ENCODE assay signal across 19 cellular contexts in genomic region chr6:24425091-24425490, GRCh38. TPM values are rescaled to one million over a fixed set of nuclear protein-coding genes. Genes with fewer than 3 reads are reported as not detected.
DNase-seq lines count a peak whose midpoint lies in the region; ATAC-seq and TF ChIP-seq lines count a peak whose summit lies in the region.
"Had no signal": no experiment of that assay in that cellular context is flagged by ENCODE, and none has a peak within 500 bp of the region (broad histone marks: within the 10 kb centered on the region; RNA-seq: fewer than 3 reads in every experiment).

No MANE protein-coding gene starts in this region.

- TF ChIP-seq CTCF in SK-N-SH (IDR thresholded peaks at IDR 0.05) (no peak), PC-3 (conservative IDR thresholded peaks at IDR 0.05; ENCODE audit: low read depth, low read length) (no peak), mammary epithelial cell (conservative IDR thresholded peaks at IDR 0.05 in 1 of 2, IDR thresholded peaks at IDR 0.05 in 1 of 2; ENCODE audit: extremely low read depth in 1 of 2, insufficient read depth in 1 of 2, low read depth in 1 of 2, low read length in 2 of 2) (no peak)

- BruUV-seq in PC-3 (replicated peaks; lab: Mats Ljungman, UMichigan), result no TSS peak
- no TSS peak for BruUV-seq in mammary epithelial cell (replicated peaks; lab: Mats Ljungman, UMichigan)

- DNase-seq in SK-N-SH, result no peak
- DNase-seq in EH (ENCODE audit: low read depth), result peak; percentile 52
- peak; percentile 75 for DNase-seq in PC-3
- DNase-seq in stimulated activated naive CD8-positive, alpha-beta T cell treated with anti-CD3 and anti-CD28 coated beads, Interleukin-15, amount 100 ng/mL, for 72 hours, result no peak
- no peak for DNase-seq in mammary epithelial cell
- DNase-seq: Caco-2; CD4-positive, CD25-positive, alpha-beta regulatory T cell; CD8-positive, alpha-beta T cell; DMS153; DND-41; GF-D8; GOT3; HFFc6 had no signal

- TF ChIP-seq EP300 in SK-N-SH (IDR thresholded peaks at IDR 0.05; ENCODE audit: borderline replicate concordance in 1 of 2, low read depth in 1 of 2, low read length in 1 of 2), result no peak

- dilution Hi-C loops in mammary epithelial cell (cut with HindIII; ENCODE audit: low sequenced_read_pairs), result no loop called here

- intact Hi-C loops in PC-3 (cut with micrococcal nuclease) (loop anchor here (1.0 to 5.0 kb wide), 3 partner anchors 142 to 272 kb away; partner anchors contain the start of gene KIAA0319), mammary epithelial cell (cut with micrococcal nuclease) (no loop called here)

- ATAC-seq in SK-N-SH treated with all-trans-retinoic acid at 6 μM for 48 hours (no peak), PC-3 (peak; percentile 51)
- ATAC-seq in stimulated activated naive CD8-positive, alpha-beta T cell treated with anti-CD3 and anti-CD28 coated beads, Interleukin-15, amount 100 ng/mL, for 72 hours, result no peak
- ATAC-seq: CD8-positive, alpha-beta T cell had no signal

- POLR2A ChIA-PET in SK-N-SH (lab: Yijun Ruan, JAX) (no interaction called here), PC-3 (lab: Charles Lee; ENCODE audit: unreplicated experiment) (no interaction called here)

- no peak overlapping the region for H3K9ac ChIP-seq in SK-N-SH
- no peak overlapping the region for H3K9ac ChIP-seq in PC-3 (ENCODE audit: low read length)
- no peak overlapping the region for H3K9ac ChIP-seq in mammary epithelial cell (ENCODE audit: insufficient read depth, low read length)
- H3K9ac ChIP-seq: BLaER1 had no signal

- TF ChIP-seq RAD21 in SK-N-SH (IDR thresholded peaks at IDR 0.05; ENCODE audit: low read length), result no peak

- no peak overlapping the region for H3K4me3 Mint-ChIP-seq in stimulated activated naive CD8-positive, alpha-beta T cell treated with anti-CD3 and anti-CD28 coated beads, Interleukin-15, amount 100 ng/mL, for 72 hours
- H3K4me3 Mint-ChIP-seq: B cell; CD4-positive, CD25-positive, alpha-beta regulatory T cell; CD8-positive, alpha-beta T cell; HFFc6 had no signal

- H3K9me3 ChIP-seq in SK-N-SH, result no peaks in the 10 kb centered on the region
- H3K9me3 ChIP-seq in PC-3 (ENCODE audit: low read length), result no peaks in the 10 kb centered on the region
- no peaks in the 10 kb centered on the region for H3K9me3 ChIP-seq in mammary epithelial cell (replicated peaks; ENCODE audit: insufficient read depth, low read length)
- H3K9me3 ChIP-seq: BLaER1, Caco-2, HAP-1 had no signal

- peaks cover 40 to 65% of the 10 kb centered on the region in 2 experiments for H3K36me3 ChIP-seq in SK-N-SH (replicated peaks in 1 of 2; ENCODE audit: control insufficient read depth in 1 of 2, insufficient read depth in 2 of 2, low read length in 1 of 2)
- peaks cover 52% of the 10 kb centered on the region for H3K36me3 ChIP-seq in PC-3 (ENCODE audit: low read depth, low read length)
- H3K36me3 ChIP-seq in mammary epithelial cell (ENCODE audit: insufficient read depth, low read length), result peaks cover 39% of the 10 kb centered on the region

- no peak overlapping the region for H2AFZ ChIP-seq in SK-N-SH (ENCODE audit: low read depth)
- no peak overlapping the region for H2AFZ ChIP-seq in PC-3 (ENCODE audit: low read length)
- H2AFZ ChIP-seq in mammary epithelial cell (ENCODE audit: low read depth, low read length), result no peak overlapping the region

- H3K27me3 Mint-ChIP-seq in stimulated activated naive CD8-positive, alpha-beta T cell treated with anti-CD3 and anti-CD28 coated beads, Interleukin-15, amount 100 ng/mL, for 72 hours, result no peaks in the 10 kb centered on the region
- H3K27me3 Mint-ChIP-seq: B cell; CD4-positive, CD25-positive, alpha-beta regulatory T cell had no signal

- H3K9me3 Mint-ChIP-seq in stimulated activated naive CD8-positive, alpha-beta T cell treated with anti-CD3 and anti-CD28 coated beads, Interleukin-15, amount 100 ng/mL, for 72 hours, result no peaks in the 10 kb centered on the region
- H3K9me3 Mint-ChIP-seq: CD4-positive, CD25-positive, alpha-beta regulatory T cell; CD8-positive, alpha-beta T cell; HFFc6 had no signal

- H3K4me2 ChIP-seq in SK-N-SH (no peak overlapping the region), PC-3 (ENCODE audit: low read length) (peak overlapping the region; percentile 20), mammary epithelial cell (ENCODE audit: insufficient read depth, low read depth, low read length) (no peak overlapping the region)
- H3K4me2 ChIP-seq: BLaER1 had no signal

- H4K20me1 ChIP-seq in SK-N-SH (ENCODE audit: insufficient read depth) (no peaks in the 10 kb centered on the region), PC-3 (ENCODE audit: low read length) (no peaks in the 10 kb centered on the region), mammary epithelial cell (ENCODE audit: insufficient read depth, low read length) (no peaks in the 10 kb centered on the region)
- H4K20me1 ChIP-seq: BLaER1 had no signal

- H3K4me1 Mint-ChIP-seq in stimulated activated naive CD8-positive, alpha-beta T cell treated with anti-CD3 and anti-CD28 coated beads, Interleukin-15, amount 100 ng/mL, for 72 hours, result no peaks in the 10 kb centered on the region
- H3K4me1 Mint-ChIP-seq: B cell had no signal

- H3K27me3 ChIP-seq in SK-N-SH (ENCODE audit: insufficient read depth) (no peaks in the 10 kb centered on the region), PC-3 (ENCODE audit: low read length) (no peaks in the 10 kb centered on the region), mammary epithelial cell (ENCODE audit: insufficient read depth, low read length) (no peaks in the 10 kb centered on the region)
- H3K27me3 ChIP-seq: BLaER1 had no signal

- H3K27ac ChIP-seq in SK-N-SH (ENCODE audit: low read depth in 2 of 2, low read length in 1 of 2), result no peak overlapping the region
- peak overlapping the region; percentile 19 for H3K27ac ChIP-seq in PC-3 (ENCODE audit: low read length)
- no peak overlapping the region for H3K27ac ChIP-seq in mammary epithelial cell (ENCODE audit: insufficient read depth, low read depth, low read length)
- H3K27ac ChIP-seq: 22Rv1, BLaER1, C4-2B had no signal

- peaks cover 8% of the 10 kb centered on the region for H3F3A ChIP-seq in SK-N-SH (replicated peaks; ENCODE audit: insufficient read depth)
- H3F3A ChIP-seq in PC-3 (ENCODE audit: low read length, unreplicated experiment), result no peaks in the 10 kb centered on the region

- H3K79me2 ChIP-seq in SK-N-SH (ENCODE audit: insufficient read depth) (no peaks in the 10 kb centered on the region), PC-3 (ENCODE audit: low read length) (no peaks in the 10 kb centered on the region), mammary epithelial cell (ENCODE audit: insufficient read depth, low read length) (peaks cover 2% of the 10 kb centered on the region)

- in situ Hi-C loops in mammary epithelial cell (cut with MboI; ENCODE audit: low sequenced_read_pairs in 2 of 2), result loop anchor here in 1 of 2 donors (25.0 kb wide), 1 partner anchor 262 kb away; no protein-coding TSS in a partner anchor

- WGBS in SK-N-SH (ENCODE audit: low lambda C conversion rate), result 92% methylated on average over 2 of the region's 2 CpGs
- WGBS in mammary epithelial cell (ENCODE audit: low coverage, missing lambda C conversion rate), result 41% methylated on average over 2 of the region's 2 CpGs

- H3K9me2 ChIP-seq in SK-N-SH, result no peaks in the 10 kb centered on the region
- no peaks in the 10 kb centered on the region for H3K9me2 ChIP-seq in PC-3 (replicated peaks; ENCODE audit: low read length)

- CTCF ChIA-PET in SK-N-SH (lab: Yijun Ruan, JAX), result interaction anchor here (1.4 kb wide), 1 partner anchor 22 kb away, joined by 3 read pairs; the partner anchor contains the start of gene MRS2
- CTCF ChIA-PET in PC-3 (lab: Charles Lee), result interaction anchor here (0.6 to 0.7 kb wide), 2 partner anchors 142 to 645 kb away, joined by 3 to 4 read pairs; no protein-coding TSS in a partner anchor
- CTCF ChIA-PET in mammary epithelial cell (lab: Charles Lee; ENCODE audit: low non-redundant PET), result no interaction called here

- H3K4me3 ChIP-seq in SK-N-SH (ENCODE audit: low read depth in 2 of 2, low read length in 1 of 2), result no peak overlapping the region
- no peak overlapping the region for H3K4me3 ChIP-seq in PC-3 (ENCODE audit: low read length)
- no peak overlapping the region for H3K4me3 ChIP-seq in mammary epithelial cell (replicated peaks in 1 of 3; ENCODE audit: insufficient read depth in 1 of 3, low read depth in 2 of 3, low read length in 3 of 3)
- H3K4me3 ChIP-seq: BLaER1, HAP-1 had no signal

- no peaks in the 10 kb centered on the region; a peak in 1 of 4 replicates for H3K4me1 ChIP-seq in SK-N-SH (ENCODE audit: control insufficient read depth in 1 of 2, insufficient read depth in 2 of 2, low read depth in 1 of 2, low read length in 1 of 2)
- H3K4me1 ChIP-seq in PC-3 (ENCODE audit: insufficient read depth, low read length), result peaks cover 53% of the 10 kb centered on the region
- H3K4me1 ChIP-seq in mammary epithelial cell (ENCODE audit: insufficient read depth, low read length), result no peaks in the 10 kb centered on the region
- H3K4me1 ChIP-seq: BLaER1, Caco-2, HAP-1 had no signal

- H3K27ac Mint-ChIP-seq in stimulated activated naive CD8-positive, alpha-beta T cell treated with anti-CD3 and anti-CD28 coated beads, Interleukin-15, amount 100 ng/mL, for 72 hours, result no peak overlapping the region
- H3K27ac Mint-ChIP-seq: B cell; CD4-positive, CD25-positive, alpha-beta regulatory T cell; CD8-positive, alpha-beta T cell; HFFc6 had no signal

TF ChIP-seq in SK-N-SH treated with all-trans-retinoic acid at 6 μM for 48 hours, 23 proteins besides CTCF, POLR2A, EP300 and RAD21 (continues in another document):
- TF ChIP-seq TCF4 (CRISPR knock-in tag; IDR thresholded peaks at IDR 0.05; ENCODE audit: borderline replicate concordance) (no peak), ZNF70 (CRISPR knock-in tag; IDR thresholded peaks at IDR 0.05) (no peak)

TF ChIP-seq in SK-N-SH, 30 proteins besides CTCF, POLR2A, EP300 and RAD21 (continues in another document):
- TF ChIP-seq SMC3 (IDR thresholded peaks at IDR 0.05; ENCODE audit: low read depth, low read length), result no peak
- no peak for TF ChIP-seq IRF3 (IDR thresholded peaks at IDR 0.05; ENCODE audit: low read depth, low read length)
- TF ChIP-seq MAX (IDR thresholded peaks at IDR 0.05; ENCODE audit: low read depth), result no peak

RNA-seq across cellular contexts. Expression of gene MRS2, which starts 22.4 kb away (rescaled TPM):
- polyA plus RNA-seq in SK-N-SH (2012; rRNA removed), result 9.4 and 14.8 TPM in 2 replicates
- 13.1 and 14.5 TPM in 2 replicates for polyA plus RNA-seq in SK-N-SH (2012; cell fraction: cytosol; rRNA removed)
- polyA plus RNA-seq in SK-N-SH (2012; cell fraction: nucleus; rRNA removed), result 11.6 and 17.3 TPM in 2 replicates
- 19.8 and 21.3 TPM in 2 replicates for total RNA-seq in PC-3 (2014; rRNA removed)
- 10 to 100 TPM; 23.0 to 26.8 TPM for total RNA-seq in mammary epithelial cell
- polyA plus RNA-seq in mammary epithelial cell, result 18.2 TPM
- polyA minus RNA-seq in mammary epithelial cell, result 98.2 TPM

Comparison
In these comparisons a context has a peak if more than half of its experiments do, and no peak if none do; other contexts are left out.
1. DNase-seq: peak in EH (single experiment) and PC-3 (single experiment); none in SK-N-SH (single experiment), stimulated activated naive CD8-positive, alpha-beta T cell treated with anti-CD3 and anti-CD28 coated beads, Interleukin-15, amount 100 ng/mL, for 72 hours (0 of 2) and mammary epithelial cell (single experiment).